Comparison of ENCODE assay signal across 10 cellular contexts in the genomic region with DNA sequence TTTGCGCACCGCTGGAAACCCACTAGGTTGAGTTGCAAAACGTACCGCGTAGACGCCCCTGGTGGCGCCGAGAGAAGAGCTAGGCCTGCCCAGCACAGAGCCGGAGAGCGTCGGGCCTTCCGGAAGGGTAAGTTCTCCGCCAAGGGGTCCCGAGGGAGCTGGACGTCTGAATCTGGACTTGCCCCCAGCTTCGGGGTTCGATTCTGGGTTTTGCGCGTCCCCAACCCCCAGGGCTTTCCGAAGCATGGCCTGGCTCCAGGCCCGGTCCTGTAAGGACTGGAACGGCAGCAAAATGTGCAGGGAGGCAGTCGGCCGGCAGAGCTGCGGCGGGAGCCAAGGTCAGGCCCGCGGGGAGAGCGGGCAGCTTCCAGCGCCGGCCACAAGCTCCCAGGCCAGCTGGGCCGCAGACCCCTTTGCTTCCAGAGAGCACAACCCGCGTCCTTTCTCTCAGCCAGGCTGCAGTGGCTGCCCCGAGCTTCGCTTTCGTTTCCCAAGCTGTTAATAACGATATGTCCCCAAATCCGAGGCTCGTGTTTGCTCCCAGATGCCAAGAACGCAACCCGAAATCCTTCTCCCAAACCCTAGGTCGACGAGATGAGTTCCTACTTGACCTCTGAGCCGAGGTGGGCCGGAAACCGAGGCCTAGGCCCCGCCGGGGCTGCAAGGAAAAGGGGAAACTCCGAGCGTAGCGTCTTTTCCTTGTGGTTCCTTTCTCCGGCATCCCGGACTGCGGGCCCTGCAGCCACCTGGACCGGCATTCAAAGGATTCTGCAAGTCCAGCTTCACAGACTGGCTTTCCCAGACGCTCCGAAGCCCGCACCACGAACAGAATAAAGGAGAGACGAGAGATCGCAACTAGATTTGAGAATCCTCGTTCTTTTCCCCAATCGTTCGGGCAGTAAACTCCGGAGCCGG. TPM values are rescaled to one million over a fixed set of nuclear protein-coding genes. Genes with fewer than 3 reads are reported as not detected.
A peak's percentile ranks its signal among the peaks of the same experiment; 100 is the strongest.
DNase-seq lines count a peak whose midpoint lies in the region; ATAC-seq and TF ChIP-seq lines count a peak whose summit lies in the region.
"Had no signal": no experiment of that assay in that cellular context is flagged by ENCODE, and none has a peak within 500 bp of the region (broad histone marks: within the 10 kb centered on the region; RNA-seq: fewer than 3 reads in every experiment).

No MANE protein-coding gene starts in this region.

- peak overlapping the region; percentile 99 for H3K4me3 Mint-ChIP-seq in HFFc6
- H3K4me3 Mint-ChIP-seq in brain, result peak overlapping the region in 4 of 5 experiments; percentile 60 to 73 (median 68)
- H3K4me3 Mint-ChIP-seq in stimulated activated naive CD8-positive, alpha-beta T cell treated with anti-CD3 and anti-CD28 coated beads, Interleukin-15, amount 100 ng/mL, for 72 hours, result peak overlapping the region; percentile 57 to 76
- H3K4me3 Mint-ChIP-seq: central memory CD8-positive, alpha-beta T cell had no signal

- H3K4me1 ChIP-seq in left lung, result peaks cover 0 to 8% of the 10 kb centered on the region in 2 donors

- H3K9me3 ChIP-seq in left lung, result no peaks in the 10 kb centered on the region

- no peaks in the 10 kb centered on the region for H3K36me3 ChIP-seq in left lung

- peaks cover 86 to 100% of the 10 kb centered on the region in 2 donors for H3K27me3 ChIP-seq in left lung

- H3K9me3 Mint-ChIP-seq in HFFc6 (no peaks in the 10 kb centered on the region), brain (peaks cover 0 to 9% (median 0%) of the 10 kb centered on the region in 5 experiments)
- H3K9me3 Mint-ChIP-seq in stimulated activated naive CD8-positive, alpha-beta T cell treated with anti-CD3 and anti-CD28 coated beads, Interleukin-15, amount 100 ng/mL, for 72 hours, result no peaks in the 10 kb centered on the region
- H3K9me3 Mint-ChIP-seq: central memory CD8-positive, alpha-beta T cell had no signal

- no peak for DNase-seq in HFFc6
- no peak for DNase-seq in left lung
- DNase-seq in stimulated activated naive CD8-positive, alpha-beta T cell treated with anti-CD3 and anti-CD28 coated beads, Interleukin-15, amount 100 ng/mL, for 72 hours, result no peak
- DNase-seq in epidermal melanocyte (ENCODE audit: insufficient read length, low spot score), result no peak
- DNase-seq in RKO (ENCODE audit: low spot score), result no peak
- DNase-seq in dedifferentiated amniotic fluid mesenchymal stem cell (ENCODE audit: extremely low spot score), result no peak

- peak overlapping the region; percentile 73 to 87 for H3K27ac ChIP-seq in left lung

- H3K27me3 Mint-ChIP-seq in HFFc6 (ENCODE audit: insufficient read depth), result peaks cover 10% of the 10 kb centered on the region
- H3K27me3 Mint-ChIP-seq in brain, result peaks cover 100% of the 10 kb centered on the region
- peaks cover 100% of the 10 kb centered on the region for H3K27me3 Mint-ChIP-seq in stimulated activated naive CD8-positive, alpha-beta T cell treated with anti-CD3 and anti-CD28 coated beads, Interleukin-15, amount 100 ng/mL, for 72 hours

- ATAC-seq in left lung (peak; percentile 32), HG03342 (IDR thresholded peaks at IDR 0.05; ENCODE audit: unreplicated experiment) (no peak)
- ATAC-seq in stimulated activated naive CD8-positive, alpha-beta T cell treated with anti-CD3 and anti-CD28 coated beads, Interleukin-15, amount 100 ng/mL, for 72 hours, result no peak

- intact Hi-C loops in left lung (cut with DNase I), result no loop called here

- H3K4me1 Mint-ChIP-seq in HFFc6 (ENCODE audit: low read depth) (peaks cover 38% of the 10 kb centered on the region), brain (peaks cover 15% of the 10 kb centered on the region)
- peaks cover 35% of the 10 kb centered on the region for H3K4me1 Mint-ChIP-seq in stimulated activated naive CD8-positive, alpha-beta T cell treated with anti-CD3 and anti-CD28 coated beads, Interleukin-15, amount 100 ng/mL, for 72 hours
- H3K4me1 Mint-ChIP-seq: central memory CD8-positive, alpha-beta T cell had no signal

- peak overlapping the region; percentile 92 for H3K27ac Mint-ChIP-seq in HFFc6
- H3K27ac Mint-ChIP-seq in brain, result no peak overlapping the region
- H3K27ac Mint-ChIP-seq in stimulated activated naive CD8-positive, alpha-beta T cell treated with anti-CD3 and anti-CD28 coated beads, Interleukin-15, amount 100 ng/mL, for 72 hours, result peak overlapping the region in 1 of 2 donors; percentile 50

- TF ChIP-seq CTCF in HFFc6 (IDR thresholded peaks at IDR 0.05) (peak; percentile 28), brain (conservative IDR thresholded peaks at IDR 0.05) (no peak), left lung (IDR thresholded peaks at IDR 0.05) (no peak)

- H3K36me3 Mint-ChIP-seq in HFFc6 (ENCODE audit: low read depth), result peaks cover 28% of the 10 kb centered on the region
- no peaks in the 10 kb centered on the region for H3K36me3 Mint-ChIP-seq in brain

- peak overlapping the region; percentile 21 to 37 for H3K4me3 ChIP-seq in left lung

RNA-seq across cellular contexts. Expression of gene TBX5, which starts 3.2 kb away (rescaled TPM):
- 10 to 100 TPM; 20.7 to 27.8 (median 24.3) TPM for total RNA-seq in HFFc6 (2021; fragmentation: NEBNext Ultra II Directional; extraction: Animal tissue kit (Norgen Biotek cat#: 25700))
- polyA plus RNA-seq in brain (ENCODE audit: insufficient read depth, low read depth, low replicate concordance), result not detected
- 10 to 100 TPM; 16.8 to 18.1 TPM for total RNA-seq in left lung
- total RNA-seq: renal cortical epithelial cell had no signal
